In genomic region chr4:163494360-163495241, GRCh38 we compare ENCODE assay signal across 8 cellular contexts. TPM values are rescaled to one million over a fixed set of nuclear protein-coding genes. Genes with fewer than 3 reads are reported as not detected.
DNase-seq lines count a peak whose midpoint lies in the region; ATAC-seq and TF ChIP-seq lines count a peak whose summit lies in the region.

TMA16 (plus strand) TSS chr4:163494690; CDS start chr4:163494802, 112 bp downstream.

- H3K9me3 ChIP-seq in right lobe of liver, result no peaks in the 10 kb centered on the region

- H3K4me3 ChIP-seq in dorsolateral prefrontal cortex, result peak within 1 kb of the TSS; percentile 50 to 98 (median 85)
- H3K4me3 ChIP-seq in right lobe of liver, result peak within 1 kb of the TSS; percentile 66 to 88 (median 79)

- intact Hi-C loops in dorsolateral prefrontal cortex (cut with DNase I) (loop anchor here in 1 of 2 donors (2.0 kb wide), 1 partner anchor 50 kb away; no protein-coding TSS in a partner anchor), right lobe of liver (cut with DNase I) (no loop called here)

- TF ChIP-seq CTCF in dorsolateral prefrontal cortex (IDR thresholded peaks at IDR 0.05 in 54 of 56, conservative IDR thresholded peaks at IDR 0.05 in 2 of 56; ENCODE audit: low read depth in 1 of 56, partially characterized antibody in 56 of 56) (peak in 23 of 56 donors; percentile 3 to 40 (median 18)), right lobe of liver (IDR thresholded peaks at IDR 0.05) (no peak)

- peak; percentile 66 for TF ChIP-seq POLR2A in right lobe of liver (IDR thresholded peaks at IDR 0.05)

- 2% methylated on average over 24 of the region's 64 CpGs for WGBS in right lobe of liver (ENCODE audit: insufficient coverage, low coverage, low lambda C conversion rate, missing lambda C conversion rate)

- peak; percentile 80 for ATAC-seq in GM19351 (IDR thresholded peaks at IDR 0.05; ENCODE audit: unreplicated experiment)
- peak; percentile 85 for ATAC-seq in HG03521 (IDR thresholded peaks at IDR 0.05; ENCODE audit: unreplicated experiment)
- ATAC-seq in right lobe of liver, result peak; percentile 94 to 96 (median 95)

- H3K27me3 ChIP-seq in dorsolateral prefrontal cortex, result no peaks in the 10 kb centered on the region
- H3K27me3 ChIP-seq in right lobe of liver, result no peaks in the 10 kb centered on the region

- peak; percentile 27 to 90 (median 73) for DNase-seq in C1 segment of cervical spinal cord (lab: John Stamatoyannopoulos, UW)
- DNase-seq in NCI-H748 (lab: John Stamatoyannopoulos, UW; ENCODE audit: unreplicated experiment), result peak; percentile 92
- DNase-seq in activated CD4-positive, alpha-beta T cell treated with anti-CD3 and anti-CD28 coated beads, Interleukin-2, amount 50 U/mL, for 48 hours, result peak; percentile 85 to 89
- peak; percentile 67 to 91 (median 82) for DNase-seq in dorsolateral prefrontal cortex
- peak; percentile 84 to 87 (median 86) for DNase-seq in right lobe of liver
- DNase-seq in stimulated activated CD4-positive, alpha-beta T cell treated with anti-CD3 and anti-CD28 coated beads, Interleukin-4, amount 100 ng/mL, for 4 hours, result peak; percentile 76 to 78

- peak within 1 kb of the TSS in 56 of 59 donors; percentile 3 to 88 (median 77) for H3K27ac ChIP-seq in dorsolateral prefrontal cortex
- peak within 1 kb of the TSS; percentile 67 to 84 (median 80) for H3K27ac ChIP-seq in right lobe of liver

- H3K36me3 ChIP-seq in right lobe of liver, result no peaks in the 10 kb centered on the region

- H3K4me1 ChIP-seq in right lobe of liver, result peaks cover 0 to 14% (median 0%) of the 10 kb centered on the region in 4 donors

RNA-seq across cellular contexts. Expression of gene TMA16, which starts in this region (rescaled TPM):
- 10 to 100 TPM in 97 of 120 experiments, 1 to 10 TPM in 23; 5.2 to 19.5 (median 12.7) TPM for total RNA-seq in dorsolateral prefrontal cortex
- 10 to 100 TPM in 5 of 6 experiments, 1 to 10 TPM in 1; 6.0 to 27.0 (median 11.9) TPM for total RNA-seq in right lobe of liver

Comparison
In these comparisons a context has a peak if more than half of its experiments do, and no peak if none do; other contexts are left out.
1. Peak in every context shown above with its lines: DNase-seq, ATAC-seq, H3K4me3 ChIP-seq and H3K27ac ChIP-seq.